Comparison of ENCODE assay signal across 1 cellular context in the genomic region with DNA sequence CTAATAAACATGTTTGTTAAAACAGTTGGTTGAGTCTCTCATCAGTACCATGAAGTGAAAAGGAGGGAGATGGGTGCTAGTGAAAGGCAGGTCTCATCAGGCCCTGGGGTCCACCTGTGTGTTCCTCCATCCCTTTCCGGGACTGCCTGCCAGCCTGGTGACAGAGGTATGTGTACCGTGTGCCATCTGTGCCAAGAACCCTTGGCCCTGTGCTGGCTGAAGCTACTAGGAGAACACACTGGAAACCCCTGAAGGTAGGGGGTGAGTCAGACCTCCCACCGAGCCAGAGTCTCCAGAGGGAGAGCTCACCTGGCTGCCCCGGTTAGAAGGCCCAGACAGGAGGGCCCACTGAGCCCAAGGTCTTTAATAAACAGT.
TF ChIP-seq lines count a peak whose summit lies in the region.

No MANE protein-coding gene starts in this region.

TF ChIP-seq in K562, 482 proteins besides CTCF, POLR2A, EP300 and RAD21 (continued from another document and continues in another):
- TF ChIP-seq, protein P1, sequence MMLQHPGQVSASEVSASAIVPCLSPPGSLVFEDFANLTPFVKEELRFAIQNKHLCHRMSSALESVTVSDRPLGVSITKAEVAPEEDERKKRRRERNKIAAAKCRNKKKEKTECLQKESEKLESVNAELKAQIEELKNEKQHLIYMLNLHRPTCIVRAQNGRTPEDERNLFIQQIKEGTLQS (IDR thresholded peaks at IDR 0.05), result no peak
- TF ChIP-seq, protein P1 (CRISPR knock-in tag; conservative IDR thresholded peaks at IDR 0.05), result no peak
- TF ChIP-seq, protein P2, sequence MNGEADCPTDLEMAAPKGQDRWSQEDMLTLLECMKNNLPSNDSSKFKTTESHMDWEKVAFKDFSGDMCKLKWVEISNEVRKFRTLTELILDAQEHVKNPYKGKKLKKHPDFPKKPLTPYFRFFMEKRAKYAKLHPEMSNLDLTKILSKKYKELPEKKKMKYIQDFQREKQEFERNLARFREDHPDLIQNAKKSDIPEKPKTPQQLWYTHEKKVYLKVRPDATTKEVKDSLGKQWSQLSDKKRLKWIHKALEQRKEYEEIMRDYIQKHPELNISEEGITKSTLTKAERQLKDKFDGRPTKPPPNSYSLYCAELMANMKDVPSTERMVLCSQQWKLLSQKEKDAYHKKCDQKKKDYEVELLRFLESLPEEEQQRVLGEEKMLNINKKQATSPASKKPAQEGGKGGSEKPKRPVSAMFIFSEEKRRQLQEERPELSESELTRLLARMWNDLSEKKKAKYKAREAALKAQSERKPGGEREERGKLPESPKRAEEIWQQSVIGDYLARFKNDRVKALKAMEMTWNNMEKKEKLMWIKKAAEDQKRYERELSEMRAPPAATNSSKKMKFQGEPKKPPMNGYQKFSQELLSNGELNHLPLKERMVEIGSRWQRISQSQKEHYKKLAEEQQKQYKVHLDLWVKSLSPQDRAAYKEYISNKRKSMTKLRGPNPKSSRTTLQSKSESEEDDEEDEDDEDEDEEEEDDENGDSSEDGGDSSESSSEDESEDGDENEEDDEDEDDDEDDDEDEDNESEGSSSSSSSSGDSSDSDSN (IDR thresholded peaks at IDR 0.05; ENCODE audit: borderline replicate concordance in 1 of 2, low read depth in 2 of 2, low read length in 2 of 2), result no peak
- TF ChIP-seq, protein P3, sequence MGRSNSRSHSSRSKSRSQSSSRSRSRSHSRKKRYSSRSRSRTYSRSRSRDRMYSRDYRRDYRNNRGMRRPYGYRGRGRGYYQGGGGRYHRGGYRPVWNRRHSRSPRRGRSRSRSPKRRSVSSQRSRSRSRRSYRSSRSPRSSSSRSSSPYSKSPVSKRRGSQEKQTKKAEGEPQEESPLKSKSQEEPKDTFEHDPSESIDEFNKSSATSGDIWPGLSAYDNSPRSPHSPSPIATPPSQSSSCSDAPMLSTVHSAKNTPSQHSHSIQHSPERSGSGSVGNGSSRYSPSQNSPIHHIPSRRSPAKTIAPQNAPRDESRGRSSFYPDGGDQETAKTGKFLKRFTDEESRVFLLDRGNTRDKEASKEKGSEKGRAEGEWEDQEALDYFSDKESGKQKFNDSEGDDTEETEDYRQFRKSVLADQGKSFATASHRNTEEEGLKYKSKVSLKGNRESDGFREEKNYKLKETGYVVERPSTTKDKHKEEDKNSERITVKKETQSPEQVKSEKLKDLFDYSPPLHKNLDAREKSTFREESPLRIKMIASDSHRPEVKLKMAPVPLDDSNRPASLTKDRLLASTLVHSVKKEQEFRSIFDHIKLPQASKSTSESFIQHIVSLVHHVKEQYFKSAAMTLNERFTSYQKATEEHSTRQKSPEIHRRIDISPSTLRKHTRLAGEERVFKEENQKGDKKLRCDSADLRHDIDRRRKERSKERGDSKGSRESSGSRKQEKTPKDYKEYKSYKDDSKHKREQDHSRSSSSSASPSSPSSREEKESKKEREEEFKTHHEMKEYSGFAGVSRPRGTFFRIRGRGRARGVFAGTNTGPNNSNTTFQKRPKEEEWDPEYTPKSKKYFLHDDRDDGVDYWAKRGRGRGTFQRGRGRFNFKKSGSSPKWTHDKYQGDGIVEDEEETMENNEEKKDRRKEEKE (IDR thresholded peaks at IDR 0.05; ENCODE audit: borderline replicate concordance in 1 of 2, control insufficient read depth in 1 of 2, low read depth in 2 of 2, low read length in 1 of 2), result no peak; a peak in 1 of 4 replicates
- no peak for TF ChIP-seq HLTF (IDR thresholded peaks at IDR 0.05)
- TF ChIP-seq FOS (IDR thresholded peaks at IDR 0.05; ENCODE audit: extremely low read depth, insufficient read length), result no peak
- TF ChIP-seq, protein P4, sequence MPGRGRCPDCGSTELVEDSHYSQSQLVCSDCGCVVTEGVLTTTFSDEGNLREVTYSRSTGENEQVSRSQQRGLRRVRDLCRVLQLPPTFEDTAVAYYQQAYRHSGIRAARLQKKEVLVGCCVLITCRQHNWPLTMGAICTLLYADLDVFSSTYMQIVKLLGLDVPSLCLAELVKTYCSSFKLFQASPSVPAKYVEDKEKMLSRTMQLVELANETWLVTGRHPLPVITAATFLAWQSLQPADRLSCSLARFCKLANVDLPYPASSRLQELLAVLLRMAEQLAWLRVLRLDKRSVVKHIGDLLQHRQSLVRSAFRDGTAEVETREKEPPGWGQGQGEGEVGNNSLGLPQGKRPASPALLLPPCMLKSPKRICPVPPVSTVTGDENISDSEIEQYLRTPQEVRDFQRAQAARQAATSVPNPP (IDR thresholded peaks at IDR 0.05; ENCODE audit: borderline replicate concordance, insufficient read depth, insufficient read length), result no peak
- TF ChIP-seq, protein P5, sequence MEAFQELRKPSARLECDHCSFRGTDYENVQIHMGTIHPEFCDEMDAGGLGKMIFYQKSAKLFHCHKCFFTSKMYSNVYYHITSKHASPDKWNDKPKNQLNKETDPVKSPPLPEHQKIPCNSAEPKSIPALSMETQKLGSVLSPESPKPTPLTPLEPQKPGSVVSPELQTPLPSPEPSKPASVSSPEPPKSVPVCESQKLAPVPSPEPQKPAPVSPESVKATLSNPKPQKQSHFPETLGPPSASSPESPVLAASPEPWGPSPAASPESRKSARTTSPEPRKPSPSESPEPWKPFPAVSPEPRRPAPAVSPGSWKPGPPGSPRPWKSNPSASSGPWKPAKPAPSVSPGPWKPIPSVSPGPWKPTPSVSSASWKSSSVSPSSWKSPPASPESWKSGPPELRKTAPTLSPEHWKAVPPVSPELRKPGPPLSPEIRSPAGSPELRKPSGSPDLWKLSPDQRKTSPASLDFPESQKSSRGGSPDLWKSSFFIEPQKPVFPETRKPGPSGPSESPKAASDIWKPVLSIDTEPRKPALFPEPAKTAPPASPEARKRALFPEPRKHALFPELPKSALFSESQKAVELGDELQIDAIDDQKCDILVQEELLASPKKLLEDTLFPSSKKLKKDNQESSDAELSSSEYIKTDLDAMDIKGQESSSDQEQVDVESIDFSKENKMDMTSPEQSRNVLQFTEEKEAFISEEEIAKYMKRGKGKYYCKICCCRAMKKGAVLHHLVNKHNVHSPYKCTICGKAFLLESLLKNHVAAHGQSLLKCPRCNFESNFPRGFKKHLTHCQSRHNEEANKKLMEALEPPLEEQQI (IDR thresholded peaks at IDR 0.05), result no peak
- no peak for TF ChIP-seq NCOA4 (IDR thresholded peaks at IDR 0.05; ENCODE audit: partially characterized antibody)
- no peak for TF ChIP-seq MYC (IDR thresholded peaks at IDR 0.05; ENCODE audit: low read depth, low read length)
- no peak for TF ChIP-seq MYC (CRISPR knock-in tag; IDR thresholded peaks at IDR 0.05; ENCODE audit: borderline replicate concordance, low read depth)
- no peak for TF ChIP-seq SRSF7 (optimal IDR thresholded peaks at IDR 0.05; ENCODE audit: low read depth, low read length)
- no peak for TF ChIP-seq ZNF134 (CRISPR knock-in tag; conservative IDR thresholded peaks at IDR 0.05)
- TF ChIP-seq KDM5B (IDR thresholded peaks at IDR 0.05; ENCODE audit: insufficient replicate concordance, low read depth, low read length), result peak; percentile 45
- TF ChIP-seq, protein P6, sequence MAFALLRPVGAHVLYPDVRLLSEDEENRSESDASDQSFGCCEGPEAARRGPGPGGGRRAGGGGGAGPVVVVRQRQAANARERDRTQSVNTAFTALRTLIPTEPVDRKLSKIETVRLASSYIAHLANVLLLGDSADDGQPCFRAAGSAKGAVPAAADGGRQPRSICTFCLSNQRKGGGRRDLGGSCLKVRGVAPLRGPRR (CRISPR knock-in tag; IDR thresholded peaks at IDR 0.05), result 0 out of 2 replicates have a peak, but pooled peaks have one; percentile 71
- no peak for TF ChIP-seq NCOA2 (IDR thresholded peaks at IDR 0.05; ENCODE audit: partially characterized antibody in 2 of 2)
- TF ChIP-seq SMAD2 (IDR thresholded peaks at IDR 0.05; ENCODE audit: low read depth, low read length), result no peak
- TF ChIP-seq FOXP1 (CRISPR knock-in tag; IDR thresholded peaks at IDR 0.05), result no peak; the same call in 1 of the 2 replicates
- TF ChIP-seq MCM7 (IDR thresholded peaks at IDR 0.05), result no peak
- TF ChIP-seq SNIP1 (IDR thresholded peaks at IDR 0.05; ENCODE audit: low read depth), result no peak
- no peak for TF ChIP-seq NFIC (IDR thresholded peaks at IDR 0.05)
- TF ChIP-seq ZNF347 (CRISPR knock-in tag; IDR thresholded peaks at IDR 0.05; ENCODE audit: low read depth), result no peak
- TF ChIP-seq ZFP36 (IDR thresholded peaks at IDR 0.05; ENCODE audit: low read depth, low read length, partially characterized antibody), result no peak
- TF ChIP-seq, protein P7, sequence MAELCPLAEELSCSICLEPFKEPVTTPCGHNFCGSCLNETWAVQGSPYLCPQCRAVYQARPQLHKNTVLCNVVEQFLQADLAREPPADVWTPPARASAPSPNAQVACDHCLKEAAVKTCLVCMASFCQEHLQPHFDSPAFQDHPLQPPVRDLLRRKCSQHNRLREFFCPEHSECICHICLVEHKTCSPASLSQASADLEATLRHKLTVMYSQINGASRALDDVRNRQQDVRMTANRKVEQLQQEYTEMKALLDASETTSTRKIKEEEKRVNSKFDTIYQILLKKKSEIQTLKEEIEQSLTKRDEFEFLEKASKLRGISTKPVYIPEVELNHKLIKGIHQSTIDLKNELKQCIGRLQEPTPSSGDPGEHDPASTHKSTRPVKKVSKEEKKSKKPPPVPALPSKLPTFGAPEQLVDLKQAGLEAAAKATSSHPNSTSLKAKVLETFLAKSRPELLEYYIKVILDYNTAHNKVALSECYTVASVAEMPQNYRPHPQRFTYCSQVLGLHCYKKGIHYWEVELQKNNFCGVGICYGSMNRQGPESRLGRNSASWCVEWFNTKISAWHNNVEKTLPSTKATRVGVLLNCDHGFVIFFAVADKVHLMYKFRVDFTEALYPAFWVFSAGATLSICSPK (IDR thresholded peaks at IDR 0.05; ENCODE audit: borderline replicate concordance), result no peak
- TF ChIP-seq TRIM24 (IDR thresholded peaks at IDR 0.05), result no peak
- no peak for TF ChIP-seq MCM3 (IDR thresholded peaks at IDR 0.05)
- no peak for TF ChIP-seq ZNF57 (CRISPR knock-in tag; IDR thresholded peaks at IDR 0.05)
- TF ChIP-seq NR3C1 (CRISPR knock-in tag; IDR thresholded peaks at IDR 0.05), result no peak
- TF ChIP-seq, protein P8, sequence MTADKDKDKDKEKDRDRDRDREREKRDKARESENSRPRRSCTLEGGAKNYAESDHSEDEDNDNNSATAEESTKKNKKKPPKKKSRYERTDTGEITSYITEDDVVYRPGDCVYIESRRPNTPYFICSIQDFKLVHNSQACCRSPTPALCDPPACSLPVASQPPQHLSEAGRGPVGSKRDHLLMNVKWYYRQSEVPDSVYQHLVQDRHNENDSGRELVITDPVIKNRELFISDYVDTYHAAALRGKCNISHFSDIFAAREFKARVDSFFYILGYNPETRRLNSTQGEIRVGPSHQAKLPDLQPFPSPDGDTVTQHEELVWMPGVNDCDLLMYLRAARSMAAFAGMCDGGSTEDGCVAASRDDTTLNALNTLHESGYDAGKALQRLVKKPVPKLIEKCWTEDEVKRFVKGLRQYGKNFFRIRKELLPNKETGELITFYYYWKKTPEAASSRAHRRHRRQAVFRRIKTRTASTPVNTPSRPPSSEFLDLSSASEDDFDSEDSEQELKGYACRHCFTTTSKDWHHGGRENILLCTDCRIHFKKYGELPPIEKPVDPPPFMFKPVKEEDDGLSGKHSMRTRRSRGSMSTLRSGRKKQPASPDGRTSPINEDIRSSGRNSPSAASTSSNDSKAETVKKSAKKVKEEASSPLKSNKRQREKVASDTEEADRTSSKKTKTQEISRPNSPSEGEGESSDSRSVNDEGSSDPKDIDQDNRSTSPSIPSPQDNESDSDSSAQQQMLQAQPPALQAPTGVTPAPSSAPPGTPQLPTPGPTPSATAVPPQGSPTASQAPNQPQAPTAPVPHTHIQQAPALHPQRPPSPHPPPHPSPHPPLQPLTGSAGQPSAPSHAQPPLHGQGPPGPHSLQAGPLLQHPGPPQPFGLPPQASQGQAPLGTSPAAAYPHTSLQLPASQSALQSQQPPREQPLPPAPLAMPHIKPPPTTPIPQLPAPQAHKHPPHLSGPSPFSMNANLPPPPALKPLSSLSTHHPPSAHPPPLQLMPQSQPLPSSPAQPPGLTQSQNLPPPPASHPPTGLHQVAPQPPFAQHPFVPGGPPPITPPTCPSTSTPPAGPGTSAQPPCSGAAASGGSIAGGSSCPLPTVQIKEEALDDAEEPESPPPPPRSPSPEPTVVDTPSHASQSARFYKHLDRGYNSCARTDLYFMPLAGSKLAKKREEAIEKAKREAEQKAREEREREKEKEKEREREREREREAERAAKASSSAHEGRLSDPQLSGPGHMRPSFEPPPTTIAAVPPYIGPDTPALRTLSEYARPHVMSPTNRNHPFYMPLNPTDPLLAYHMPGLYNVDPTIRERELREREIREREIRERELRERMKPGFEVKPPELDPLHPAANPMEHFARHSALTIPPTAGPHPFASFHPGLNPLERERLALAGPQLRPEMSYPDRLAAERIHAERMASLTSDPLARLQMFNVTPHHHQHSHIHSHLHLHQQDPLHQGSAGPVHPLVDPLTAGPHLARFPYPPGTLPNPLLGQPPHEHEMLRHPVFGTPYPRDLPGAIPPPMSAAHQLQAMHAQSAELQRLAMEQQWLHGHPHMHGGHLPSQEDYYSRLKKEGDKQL (CRISPR knock-in tag; IDR thresholded peaks at IDR 0.05; ENCODE audit: borderline replicate concordance), result no peak
- TF ChIP-seq PTTG1 (tag; IDR thresholded peaks at IDR 0.05; ENCODE audit: low read depth), result no peak
- no peak for TF ChIP-seq BRCA1 (IDR thresholded peaks at IDR 0.05)
- TF ChIP-seq BRCA1 (CRISPR knock-in tag; IDR thresholded peaks at IDR 0.05), result no peak
- no peak; the same call in 1 of the 2 replicates for TF ChIP-seq MYNN (IDR thresholded peaks at IDR 0.05)
- TF ChIP-seq MYNN (CRISPR knock-in tag; IDR thresholded peaks at IDR 0.05), result no peak
- TF ChIP-seq, protein P9, sequence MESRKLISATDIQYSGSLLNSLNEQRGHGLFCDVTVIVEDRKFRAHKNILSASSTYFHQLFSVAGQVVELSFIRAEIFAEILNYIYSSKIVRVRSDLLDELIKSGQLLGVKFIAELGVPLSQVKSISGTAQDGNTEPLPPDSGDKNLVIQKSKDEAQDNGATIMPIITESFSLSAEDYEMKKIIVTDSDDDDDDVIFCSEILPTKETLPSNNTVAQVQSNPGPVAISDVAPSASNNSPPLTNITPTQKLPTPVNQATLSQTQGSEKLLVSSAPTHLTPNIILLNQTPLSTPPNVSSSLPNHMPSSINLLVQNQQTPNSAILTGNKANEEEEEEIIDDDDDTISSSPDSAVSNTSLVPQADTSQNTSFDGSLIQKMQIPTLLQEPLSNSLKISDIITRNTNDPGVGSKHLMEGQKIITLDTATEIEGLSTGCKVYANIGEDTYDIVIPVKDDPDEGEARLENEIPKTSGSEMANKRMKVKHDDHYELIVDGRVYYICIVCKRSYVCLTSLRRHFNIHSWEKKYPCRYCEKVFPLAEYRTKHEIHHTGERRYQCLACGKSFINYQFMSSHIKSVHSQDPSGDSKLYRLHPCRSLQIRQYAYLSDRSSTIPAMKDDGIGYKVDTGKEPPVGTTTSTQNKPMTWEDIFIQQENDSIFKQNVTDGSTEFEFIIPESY (CRISPR knock-in tag; IDR thresholded peaks at IDR 0.05), result no peak
- peak; percentile 58; the same call in 1 of the 2 replicates for TF ChIP-seq POLR2AphosphoS2 (IDR thresholded peaks at IDR 0.05; ENCODE audit: low read length)
- TF ChIP-seq OTX1 (CRISPR knock-in tag; IDR thresholded peaks at IDR 0.05), result no peak; the same call in 1 of the 2 replicates
- peak; percentile 17; the same call in 1 of the 2 replicates for TF ChIP-seq ZNF324 (CRISPR knock-in tag; IDR thresholded peaks at IDR 0.05)
